ENCODE assay signal across 1 cellular context in the genomic region with DNA sequence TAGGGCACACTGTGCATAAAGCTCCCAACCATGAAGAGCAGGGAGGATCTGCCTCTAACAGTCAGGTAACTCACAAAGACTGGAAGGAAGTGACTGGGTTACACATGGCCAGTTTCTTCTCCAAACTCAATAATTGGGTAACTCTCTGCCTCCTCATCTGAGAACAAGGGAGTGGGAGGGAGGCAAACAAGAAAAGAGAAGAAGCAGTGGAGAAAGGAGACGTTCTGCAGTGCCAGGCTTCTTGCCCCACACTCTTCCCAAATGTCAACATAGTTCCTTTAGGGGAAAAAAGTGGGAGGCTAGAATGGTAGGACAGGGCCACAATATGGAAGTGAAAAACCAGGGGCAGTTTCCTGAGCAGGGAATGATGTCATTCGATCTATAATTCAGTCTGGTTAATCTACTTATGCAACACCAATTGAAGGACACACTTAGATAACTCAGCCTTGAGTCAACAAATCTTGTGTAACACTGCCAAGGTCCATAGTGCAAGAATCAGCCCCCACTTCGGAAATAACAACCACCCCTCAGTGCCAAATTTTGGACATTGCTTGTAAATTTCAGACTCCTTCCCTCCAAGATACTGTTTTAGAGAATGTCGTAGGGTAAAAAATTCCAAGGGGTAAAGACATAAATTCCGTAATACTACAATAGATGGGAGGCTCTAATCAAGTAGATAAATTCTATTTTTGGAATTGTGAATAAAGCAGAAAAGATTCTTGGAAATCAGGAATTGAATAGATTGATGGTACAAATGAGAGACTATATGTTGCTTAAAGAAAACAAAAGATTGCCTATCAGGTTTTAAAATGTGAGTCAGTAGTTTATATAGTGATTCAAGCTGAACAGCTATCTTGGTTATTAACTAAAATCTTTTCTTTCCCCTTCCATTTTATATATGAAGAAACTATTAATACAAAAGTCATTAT.
TF ChIP-seq lines count a peak whose summit lies in the region.

No MANE protein-coding gene starts in this region.

TF ChIP-seq in HepG2, 621 proteins besides CTCF, POLR2A, EP300 and RAD21 (continued from another document and continues in another):
- TF ChIP-seq, protein P1, sequence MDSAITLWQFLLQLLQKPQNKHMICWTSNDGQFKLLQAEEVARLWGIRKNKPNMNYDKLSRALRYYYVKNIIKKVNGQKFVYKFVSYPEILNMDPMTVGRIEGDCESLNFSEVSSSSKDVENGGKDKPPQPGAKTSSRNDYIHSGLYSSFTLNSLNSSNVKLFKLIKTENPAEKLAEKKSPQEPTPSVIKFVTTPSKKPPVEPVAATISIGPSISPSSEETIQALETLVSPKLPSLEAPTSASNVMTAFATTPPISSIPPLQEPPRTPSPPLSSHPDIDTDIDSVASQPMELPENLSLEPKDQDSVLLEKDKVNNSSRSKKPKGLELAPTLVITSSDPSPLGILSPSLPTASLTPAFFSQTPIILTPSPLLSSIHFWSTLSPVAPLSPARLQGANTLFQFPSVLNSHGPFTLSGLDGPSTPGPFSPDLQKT (CRISPR knock-in tag; IDR thresholded peaks at IDR 0.05; ENCODE audit: borderline replicate concordance), result no peak
- peak; percentile 98 for TF ChIP-seq NFIC (IDR thresholded peaks at IDR 0.05; ENCODE audit: low read length)
- peak; percentile 98 for TF ChIP-seq ZNF331 (CRISPR knock-in tag; IDR thresholded peaks at IDR 0.05)
- no peak for TF ChIP-seq FLYWCH1 (CRISPR knock-in tag; IDR thresholded peaks at IDR 0.05)
- TF ChIP-seq ZZZ3 (CRISPR knock-in tag; IDR thresholded peaks at IDR 0.05; ENCODE audit: borderline replicate concordance), result no peak
- peak; percentile 49; the same call in 1 of the 2 replicates for TF ChIP-seq GLI4 (CRISPR knock-in tag; IDR thresholded peaks at IDR 0.05; ENCODE audit: borderline replicate concordance)
- no peak for TF ChIP-seq ZNF674 (CRISPR knock-in tag; IDR thresholded peaks at IDR 0.05; ENCODE audit: low read depth)
- no peak for TF ChIP-seq ZNF660 (CRISPR knock-in tag; IDR thresholded peaks at IDR 0.05; ENCODE audit: borderline replicate concordance, low read depth)
- TF ChIP-seq, protein P2, sequence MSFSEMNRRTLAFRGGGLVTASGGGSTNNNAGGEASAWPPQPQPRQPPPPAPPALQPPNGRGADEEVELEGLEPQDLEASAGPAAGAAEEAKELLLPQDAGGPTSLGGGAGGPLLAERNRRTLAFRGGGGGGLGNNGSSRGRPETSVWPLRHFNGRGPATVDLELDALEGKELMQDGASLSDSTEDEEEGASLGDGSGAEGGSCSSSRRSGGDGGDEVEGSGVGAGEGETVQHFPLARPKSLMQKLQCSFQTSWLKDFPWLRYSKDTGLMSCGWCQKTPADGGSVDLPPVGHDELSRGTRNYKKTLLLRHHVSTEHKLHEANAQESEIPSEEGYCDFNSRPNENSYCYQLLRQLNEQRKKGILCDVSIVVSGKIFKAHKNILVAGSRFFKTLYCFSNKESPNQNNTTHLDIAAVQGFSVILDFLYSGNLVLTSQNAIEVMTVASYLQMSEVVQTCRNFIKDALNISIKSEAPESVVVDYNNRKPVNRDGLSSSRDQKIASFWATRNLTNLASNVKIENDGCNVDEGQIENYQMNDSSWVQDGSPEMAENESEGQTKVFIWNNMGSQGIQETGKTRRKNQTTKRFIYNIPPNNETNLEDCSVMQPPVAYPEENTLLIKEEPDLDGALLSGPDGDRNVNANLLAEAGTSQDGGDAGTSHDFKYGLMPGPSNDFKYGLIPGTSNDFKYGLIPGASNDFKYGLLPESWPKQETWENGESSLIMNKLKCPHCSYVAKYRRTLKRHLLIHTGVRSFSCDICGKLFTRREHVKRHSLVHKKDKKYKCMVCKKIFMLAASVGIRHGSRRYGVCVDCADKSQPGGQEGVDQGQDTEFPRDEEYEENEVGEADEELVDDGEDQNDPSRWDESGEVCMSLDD (CRISPR knock-in tag; IDR thresholded peaks at IDR 0.05; ENCODE audit: borderline replicate concordance), result peak; percentile 40; the same call in 1 of the 2 replicates
- TF ChIP-seq GATA4 (IDR thresholded peaks at IDR 0.05; ENCODE audit: borderline replicate concordance, low read depth), result peak; percentile 96
- TF ChIP-seq FOXK1 (CRISPR knock-in tag; IDR thresholded peaks at IDR 0.05; ENCODE audit: borderline replicate concordance, low read depth), result peak; percentile 97; the same call in 1 of the 2 replicates
- peak; percentile 99 for TF ChIP-seq PITX1 (CRISPR knock-in tag; IDR thresholded peaks at IDR 0.05)
- peak; percentile 82 for TF ChIP-seq GATAD1 (CRISPR knock-in tag; IDR thresholded peaks at IDR 0.05)
- no peak for TF ChIP-seq ZNF577 (CRISPR knock-in tag; IDR thresholded peaks at IDR 0.05; ENCODE audit: borderline replicate concordance, low read depth)
- TF ChIP-seq, protein P3, sequence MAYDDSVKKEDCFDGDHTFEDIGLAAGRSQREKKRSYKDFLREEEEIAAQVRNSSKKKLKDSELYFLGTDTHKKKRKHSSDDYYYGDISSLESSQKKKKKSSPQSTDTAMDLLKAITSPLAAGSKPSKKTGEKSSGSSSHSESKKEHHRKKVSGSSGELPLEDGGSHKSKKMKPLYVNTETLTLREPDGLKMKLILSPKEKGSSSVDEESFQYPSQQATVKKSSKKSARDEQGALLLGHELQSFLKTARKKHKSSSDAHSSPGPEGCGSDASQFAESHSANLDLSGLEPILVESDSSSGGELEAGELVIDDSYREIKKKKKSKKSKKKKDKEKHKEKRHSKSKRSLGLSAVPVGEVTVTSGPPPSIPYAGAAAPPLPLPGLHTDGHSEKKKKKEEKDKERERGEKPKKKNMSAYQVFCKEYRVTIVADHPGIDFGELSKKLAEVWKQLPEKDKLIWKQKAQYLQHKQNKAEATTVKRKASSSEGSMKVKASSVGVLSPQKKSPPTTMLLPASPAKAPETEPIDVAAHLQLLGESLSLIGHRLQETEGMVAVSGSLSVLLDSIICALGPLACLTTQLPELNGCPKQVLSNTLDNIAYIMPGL (CRISPR knock-in tag; IDR thresholded peaks at IDR 0.05; ENCODE audit: borderline replicate concordance in 1 of 2, low read depth in 1 of 2), result peak; percentile 31 to 40; a peak in 1 of 4 replicates
- TF ChIP-seq, protein P4, sequence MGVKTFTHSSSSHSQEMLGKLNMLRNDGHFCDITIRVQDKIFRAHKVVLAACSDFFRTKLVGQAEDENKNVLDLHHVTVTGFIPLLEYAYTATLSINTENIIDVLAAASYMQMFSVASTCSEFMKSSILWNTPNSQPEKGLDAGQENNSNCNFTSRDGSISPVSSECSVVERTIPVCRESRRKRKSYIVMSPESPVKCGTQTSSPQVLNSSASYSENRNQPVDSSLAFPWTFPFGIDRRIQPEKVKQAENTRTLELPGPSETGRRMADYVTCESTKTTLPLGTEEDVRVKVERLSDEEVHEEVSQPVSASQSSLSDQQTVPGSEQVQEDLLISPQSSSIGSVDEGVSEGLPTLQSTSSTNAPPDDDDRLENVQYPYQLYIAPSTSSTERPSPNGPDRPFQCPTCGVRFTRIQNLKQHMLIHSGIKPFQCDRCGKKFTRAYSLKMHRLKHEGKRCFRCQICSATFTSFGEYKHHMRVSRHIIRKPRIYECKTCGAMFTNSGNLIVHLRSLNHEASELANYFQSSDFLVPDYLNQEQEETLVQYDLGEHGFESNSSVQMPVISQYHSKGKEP (CRISPR knock-in tag; IDR thresholded peaks at IDR 0.05), result 0 out of 2 replicates have a peak, but pooled peaks have one; percentile 66
- TF ChIP-seq, protein P5, sequence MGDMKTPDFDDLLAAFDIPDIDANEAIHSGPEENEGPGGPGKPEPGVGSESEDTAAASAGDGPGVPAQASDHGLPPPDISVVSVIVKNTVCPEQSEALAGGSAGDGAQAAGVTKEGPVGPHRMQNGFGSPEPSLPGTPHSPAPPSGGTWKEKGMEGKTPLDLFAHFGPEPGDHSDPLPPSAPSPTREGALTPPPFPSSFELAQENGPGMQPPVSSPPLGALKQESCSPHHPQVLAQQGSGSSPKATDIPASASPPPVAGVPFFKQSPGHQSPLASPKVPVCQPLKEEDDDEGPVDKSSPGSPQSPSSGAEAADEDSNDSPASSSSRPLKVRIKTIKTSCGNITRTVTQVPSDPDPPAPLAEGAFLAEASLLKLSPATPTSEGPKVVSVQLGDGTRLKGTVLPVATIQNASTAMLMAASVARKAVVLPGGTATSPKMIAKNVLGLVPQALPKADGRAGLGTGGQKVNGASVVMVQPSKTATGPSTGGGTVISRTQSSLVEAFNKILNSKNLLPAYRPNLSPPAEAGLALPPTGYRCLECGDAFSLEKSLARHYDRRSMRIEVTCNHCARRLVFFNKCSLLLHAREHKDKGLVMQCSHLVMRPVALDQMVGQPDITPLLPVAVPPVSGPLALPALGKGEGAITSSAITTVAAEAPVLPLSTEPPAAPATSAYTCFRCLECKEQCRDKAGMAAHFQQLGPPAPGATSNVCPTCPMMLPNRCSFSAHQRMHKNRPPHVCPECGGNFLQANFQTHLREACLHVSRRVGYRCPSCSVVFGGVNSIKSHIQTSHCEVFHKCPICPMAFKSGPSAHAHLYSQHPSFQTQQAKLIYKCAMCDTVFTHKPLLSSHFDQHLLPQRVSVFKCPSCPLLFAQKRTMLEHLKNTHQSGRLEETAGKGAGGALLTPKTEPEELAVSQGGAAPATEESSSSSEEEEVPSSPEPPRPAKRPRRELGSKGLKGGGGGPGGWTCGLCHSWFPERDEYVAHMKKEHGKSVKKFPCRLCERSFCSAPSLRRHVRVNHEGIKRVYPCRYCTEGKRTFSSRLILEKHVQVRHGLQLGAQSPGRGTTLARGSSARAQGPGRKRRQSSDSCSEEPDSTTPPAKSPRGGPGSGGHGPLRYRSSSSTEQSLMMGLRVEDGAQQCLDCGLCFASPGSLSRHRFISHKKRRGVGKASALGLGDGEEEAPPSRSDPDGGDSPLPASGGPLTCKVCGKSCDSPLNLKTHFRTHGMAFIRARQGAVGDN (CRISPR knock-in tag; IDR thresholded peaks at IDR 0.05), result no peak
- TF ChIP-seq AKAP8 (CRISPR knock-in tag; IDR thresholded peaks at IDR 0.05), result peak; percentile 83; the same call in 1 of the 2 replicates
- TF ChIP-seq TAF1 (CRISPR knock-in tag; IDR thresholded peaks at IDR 0.05), result no peak
- TF ChIP-seq ZSCAN25 (CRISPR knock-in tag; IDR thresholded peaks at IDR 0.05), result peak; percentile 52; the same call in 1 of the 2 replicates
- TF ChIP-seq, protein P6, sequence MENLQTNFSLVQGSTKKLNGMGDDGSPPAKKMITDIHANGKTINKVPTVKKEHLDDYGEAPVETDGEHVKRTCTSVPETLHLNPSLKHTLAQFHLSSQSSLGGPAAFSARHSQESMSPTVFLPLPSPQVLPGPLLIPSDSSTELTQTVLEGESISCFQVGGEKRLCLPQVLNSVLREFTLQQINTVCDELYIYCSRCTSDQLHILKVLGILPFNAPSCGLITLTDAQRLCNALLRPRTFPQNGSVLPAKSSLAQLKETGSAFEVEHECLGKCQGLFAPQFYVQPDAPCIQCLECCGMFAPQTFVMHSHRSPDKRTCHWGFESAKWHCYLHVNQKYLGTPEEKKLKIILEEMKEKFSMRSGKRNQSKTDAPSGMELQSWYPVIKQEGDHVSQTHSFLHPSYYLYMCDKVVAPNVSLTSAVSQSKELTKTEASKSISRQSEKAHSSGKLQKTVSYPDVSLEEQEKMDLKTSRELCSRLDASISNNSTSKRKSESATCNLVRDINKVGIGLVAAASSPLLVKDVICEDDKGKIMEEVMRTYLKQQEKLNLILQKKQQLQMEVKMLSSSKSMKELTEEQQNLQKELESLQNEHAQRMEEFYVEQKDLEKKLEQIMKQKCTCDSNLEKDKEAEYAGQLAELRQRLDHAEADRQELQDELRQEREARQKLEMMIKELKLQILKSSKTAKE (CRISPR knock-in tag; IDR thresholded peaks at IDR 0.05; ENCODE audit: borderline replicate concordance), result peak; percentile 96
- peak; percentile 81 for TF ChIP-seq ATF1 (CRISPR knock-in tag; IDR thresholded peaks at IDR 0.05)
- TF ChIP-seq, protein P7, sequence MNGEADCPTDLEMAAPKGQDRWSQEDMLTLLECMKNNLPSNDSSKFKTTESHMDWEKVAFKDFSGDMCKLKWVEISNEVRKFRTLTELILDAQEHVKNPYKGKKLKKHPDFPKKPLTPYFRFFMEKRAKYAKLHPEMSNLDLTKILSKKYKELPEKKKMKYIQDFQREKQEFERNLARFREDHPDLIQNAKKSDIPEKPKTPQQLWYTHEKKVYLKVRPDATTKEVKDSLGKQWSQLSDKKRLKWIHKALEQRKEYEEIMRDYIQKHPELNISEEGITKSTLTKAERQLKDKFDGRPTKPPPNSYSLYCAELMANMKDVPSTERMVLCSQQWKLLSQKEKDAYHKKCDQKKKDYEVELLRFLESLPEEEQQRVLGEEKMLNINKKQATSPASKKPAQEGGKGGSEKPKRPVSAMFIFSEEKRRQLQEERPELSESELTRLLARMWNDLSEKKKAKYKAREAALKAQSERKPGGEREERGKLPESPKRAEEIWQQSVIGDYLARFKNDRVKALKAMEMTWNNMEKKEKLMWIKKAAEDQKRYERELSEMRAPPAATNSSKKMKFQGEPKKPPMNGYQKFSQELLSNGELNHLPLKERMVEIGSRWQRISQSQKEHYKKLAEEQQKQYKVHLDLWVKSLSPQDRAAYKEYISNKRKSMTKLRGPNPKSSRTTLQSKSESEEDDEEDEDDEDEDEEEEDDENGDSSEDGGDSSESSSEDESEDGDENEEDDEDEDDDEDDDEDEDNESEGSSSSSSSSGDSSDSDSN (CRISPR knock-in tag; IDR thresholded peaks at IDR 0.05), result no peak
- TF ChIP-seq ZNF484 (CRISPR knock-in tag; IDR thresholded peaks at IDR 0.05; ENCODE audit: borderline replicate concordance, low read depth), result no peak
- no peak for TF ChIP-seq KLF13 (CRISPR knock-in tag; IDR thresholded peaks at IDR 0.05)
- peak; percentile 94 for TF ChIP-seq TARDBP (CRISPR knock-in tag; IDR thresholded peaks at IDR 0.05)
- TF ChIP-seq, protein P8, sequence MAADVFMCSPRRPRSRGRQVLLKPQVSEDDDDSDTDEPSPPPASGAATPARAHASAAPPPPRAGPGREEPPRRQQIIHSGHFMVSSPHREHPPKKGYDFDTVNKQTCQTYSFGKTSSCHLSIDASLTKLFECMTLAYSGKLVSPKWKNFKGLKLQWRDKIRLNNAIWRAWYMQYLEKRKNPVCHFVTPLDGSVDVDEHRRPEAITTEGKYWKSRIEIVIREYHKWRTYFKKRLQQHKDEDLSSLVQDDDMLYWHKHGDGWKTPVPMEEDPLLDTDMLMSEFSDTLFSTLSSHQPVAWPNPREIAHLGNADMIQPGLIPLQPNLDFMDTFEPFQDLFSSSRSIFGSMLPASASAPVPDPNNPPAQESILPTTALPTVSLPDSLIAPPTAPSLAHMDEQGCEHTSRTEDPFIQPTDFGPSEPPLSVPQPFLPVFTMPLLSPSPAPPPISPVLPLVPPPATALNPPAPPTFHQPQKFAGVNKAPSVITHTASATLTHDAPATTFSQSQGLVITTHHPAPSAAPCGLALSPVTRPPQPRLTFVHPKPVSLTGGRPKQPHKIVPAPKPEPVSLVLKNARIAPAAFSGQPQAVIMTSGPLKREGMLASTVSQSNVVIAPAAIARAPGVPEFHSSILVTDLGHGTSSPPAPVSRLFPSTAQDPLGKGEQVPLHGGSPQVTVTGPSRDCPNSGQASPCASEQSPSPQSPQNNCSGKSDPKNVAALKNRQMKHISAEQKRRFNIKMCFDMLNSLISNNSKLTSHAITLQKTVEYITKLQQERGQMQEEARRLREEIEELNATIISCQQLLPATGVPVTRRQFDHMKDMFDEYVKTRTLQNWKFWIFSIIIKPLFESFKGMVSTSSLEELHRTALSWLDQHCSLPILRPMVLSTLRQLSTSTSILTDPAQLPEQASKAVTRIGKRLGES (CRISPR knock-in tag; IDR thresholded peaks at IDR 0.05; ENCODE audit: borderline replicate concordance), result no peak
- no peak for TF ChIP-seq ZNF10 (CRISPR knock-in tag; IDR thresholded peaks at IDR 0.05; ENCODE audit: borderline replicate concordance, low read depth)
- TF ChIP-seq, protein P9, sequence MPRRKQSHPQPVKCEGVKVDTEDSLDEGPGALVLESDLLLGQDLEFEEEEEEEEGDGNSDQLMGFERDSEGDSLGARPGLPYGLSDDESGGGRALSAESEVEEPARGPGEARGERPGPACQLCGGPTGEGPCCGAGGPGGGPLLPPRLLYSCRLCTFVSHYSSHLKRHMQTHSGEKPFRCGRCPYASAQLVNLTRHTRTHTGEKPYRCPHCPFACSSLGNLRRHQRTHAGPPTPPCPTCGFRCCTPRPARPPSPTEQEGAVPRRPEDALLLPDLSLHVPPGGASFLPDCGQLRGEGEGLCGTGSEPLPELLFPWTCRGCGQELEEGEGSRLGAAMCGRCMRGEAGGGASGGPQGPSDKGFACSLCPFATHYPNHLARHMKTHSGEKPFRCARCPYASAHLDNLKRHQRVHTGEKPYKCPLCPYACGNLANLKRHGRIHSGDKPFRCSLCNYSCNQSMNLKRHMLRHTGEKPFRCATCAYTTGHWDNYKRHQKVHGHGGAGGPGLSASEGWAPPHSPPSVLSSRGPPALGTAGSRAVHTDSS (CRISPR knock-in tag; conservative IDR thresholded peaks at IDR 0.05), result no peak
